ENCODE assay signal across 8 cellular contexts in genomic region chr1:101520302-101520701, GRCh38.
DNase-seq lines count a peak whose midpoint lies in the region; ATAC-seq and TF ChIP-seq lines count a peak whose summit lies in the region.

No MANE protein-coding gene starts in this region.

- H3K23ac ChIP-seq in mesendoderm (ENCODE audit: low read length) = no peak overlapping the region

- no peak overlapping the region for H3K18ac ChIP-seq in mesendoderm (ENCODE audit: low read length)

- no peaks in the 10 kb centered on the region for H3K27me3 ChIP-seq in heart left ventricle
- no peaks in the 10 kb centered on the region for H3K27me3 ChIP-seq in NT2/D1 (ENCODE audit: insufficient read depth, insufficient read length)
- no peaks in the 10 kb centered on the region for H3K27me3 ChIP-seq in mesendoderm (ENCODE audit: insufficient read depth, low read length, poor library complexity)

- H3K36me3 ChIP-seq in heart left ventricle (no peaks in the 10 kb centered on the region), NT2/D1 (ENCODE audit: insufficient read depth, insufficient read length, low read length) (no peaks in the 10 kb centered on the region), mesendoderm (ENCODE audit: control insufficient read depth, insufficient read depth, low read length) (no peaks in the 10 kb centered on the region)

- H3K27ac ChIP-seq in heart left ventricle (no peak overlapping the region), mesendoderm (ENCODE audit: low read depth, low read length) (no peak overlapping the region)

- H2BK5ac ChIP-seq in mesendoderm (ENCODE audit: low read length) = no peak overlapping the region

- no peak overlapping the region for H2BK120ac ChIP-seq in mesendoderm (ENCODE audit: low read depth, low read length)

- H3K4me1 ChIP-seq in heart left ventricle = no peaks in the 10 kb centered on the region
- no peaks in the 10 kb centered on the region for H3K4me1 ChIP-seq in NT2/D1 (ENCODE audit: insufficient read depth, insufficient read length)
- H3K4me1 ChIP-seq in mesendoderm (ENCODE audit: control insufficient read depth, low read depth, low read length) = no peaks in the 10 kb centered on the region

- H3K56ac ChIP-seq in mesendoderm (ENCODE audit: low read length) = no peak overlapping the region

- TF ChIP-seq POLR2A in heart left ventricle (IDR thresholded peaks at IDR 0.05) = no peak

- TF ChIP-seq CTCF in heart left ventricle (IDR thresholded peaks at IDR 0.05) = peak; percentile 42 to 67 (median 54)

- no peak overlapping the region for H3K9ac ChIP-seq in NT2/D1 (ENCODE audit: insufficient read length, low read depth)
- no peak overlapping the region for H3K9ac ChIP-seq in mesendoderm (ENCODE audit: low read length)

- no peak overlapping the region for H3K4me2 ChIP-seq in mesendoderm (ENCODE audit: low read length)

- ATAC-seq in heart left ventricle (peak in 2 of 4 donors; percentile 62 to 63), GM21423 (IDR thresholded peaks at IDR 0.05; ENCODE audit: unreplicated experiment) (peak; percentile 91), HG03558 (IDR thresholded peaks at IDR 0.05; ENCODE audit: extremely low read depth, unreplicated experiment) (peak; percentile 71)

- no peak overlapping the region for H3K4ac ChIP-seq in mesendoderm (ENCODE audit: low read depth, low read length)

- H2BK15ac ChIP-seq in mesendoderm (replicated peaks; ENCODE audit: low read depth) = no peak overlapping the region

- no peak overlapping the region for H2AK5ac ChIP-seq in mesendoderm (ENCODE audit: low read length)

- H3K79me1 ChIP-seq in mesendoderm (ENCODE audit: low read length) = no peaks in the 10 kb centered on the region

- intact Hi-C loops in heart left ventricle (cut with DNase I) = loop anchor here in 2 of 10 donors (5.0 to 10.0 kb wide), 2 partner anchors 1942 to 1994 kb away; no protein-coding TSS in a partner anchor
- intact Hi-C loops in cardiac septum (cut with DNase I) = no loop called here

- H3K9me3 ChIP-seq in heart left ventricle (peaks cover 0 to 22% (median 0%) of the 10 kb centered on the region in 12 donors), NT2/D1 (ENCODE audit: insufficient read depth, low read length) (0 out of 2 replicates have a peak, but pooled peaks cover under 1% of the 10 kb centered on the region)

- no peaks in the 10 kb centered on the region for H3K79me2 ChIP-seq in mesendoderm (ENCODE audit: control insufficient read depth, insufficient read depth, low read length)

- H4K8ac ChIP-seq in mesendoderm (ENCODE audit: low read depth, low read length) = no peak overlapping the region

- no peak overlapping the region for H4K5ac ChIP-seq in mesendoderm (ENCODE audit: low read length)

- DNase-seq in heart left ventricle = no peak
- no peak for DNase-seq in cardiac septum (ENCODE audit: low spot score)
- peak; percentile 49 for DNase-seq in NT2/D1 (ENCODE audit: low read depth, low spot score)
- peak; percentile 66 for DNase-seq in dermis blood vessel endothelial cell
- peak; percentile 72 for DNase-seq in mesendoderm
- DNase-seq in KG1 (lab: John Stamatoyannopoulos, UW) = no peak

- H3K4me3 ChIP-seq in heart left ventricle (no peak overlapping the region), NT2/D1 (ENCODE audit: insufficient read length, low read depth) (no peak overlapping the region), mesendoderm (ENCODE audit: low read length) (no peak overlapping the region)

- 0 to 4% (median 2%) methylated on average over 4 of the region's 4 CpGs for WGBS in heart left ventricle, 4 donors
- no CpG with 5 or more reads among the region's 4 CpGs for WGBS in mesendoderm (ENCODE audit: extremely low coverage, insufficient coverage, low lambda C conversion rate)

Comparison
In these comparisons a context has a peak if more than half of its experiments do, and no peak if none do; other contexts are left out.
1. DNase-seq: peak in NT2/D1 (single experiment), dermis blood vessel endothelial cell (single experiment) and mesendoderm (single experiment); none in heart left ventricle (0 of 5), cardiac septum (single experiment) and KG1 (single experiment).